In the genomic region with DNA sequence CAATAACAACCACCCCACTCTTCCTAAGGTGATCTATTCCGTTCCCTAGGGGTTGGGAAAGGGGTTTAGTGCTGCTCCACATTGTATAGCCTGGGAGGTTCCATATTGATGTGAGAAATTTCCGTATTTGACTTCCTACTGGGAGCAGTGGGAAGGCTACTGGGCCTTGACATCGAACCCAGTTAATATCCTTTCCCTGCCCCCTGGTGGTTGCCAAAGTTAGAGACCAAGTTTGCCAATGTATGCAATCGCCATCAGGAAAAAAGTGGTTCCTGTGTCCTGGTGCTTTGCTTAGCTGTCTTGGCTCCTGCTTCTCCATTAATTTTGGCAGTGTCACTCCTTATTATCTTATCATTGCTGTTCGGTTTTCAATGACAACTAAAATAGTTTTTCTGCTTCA, we compare ENCODE assay signal across 8 cellular contexts.
DNase-seq lines count a peak whose midpoint lies in the region; ATAC-seq, FAIRE-seq and TF ChIP-seq lines count a peak whose summit lies in the region.

No MANE protein-coding gene starts in this region.

- no peak overlapping the region for H3K27ac ChIP-seq in kidney (ENCODE audit: low read depth in 2 of 2, low read length in 2 of 2)

- H3K4me3 Mint-ChIP-seq in activated T-helper 2 cell treated with anti-CD3 and anti-CD28 coated beads, Interferon-gamma antibody, Interleukin-2, Interleukin-4, amounts not matched to agents 10 μg/mL and 5 μg/mL and 100 μg/mL, durations not matched to agents 14 hours and 24 hours and 36 hours (ENCODE audit: low read depth) = no peak overlapping the region

- H3K36me3 ChIP-seq in kidney (ENCODE audit: control insufficient read depth in 1 of 2, insufficient read depth in 2 of 2, low read length in 2 of 2) = no peaks in the 10 kb centered on the region

- H3K36me3 Mint-ChIP-seq in activated T-helper 2 cell treated with anti-CD3 and anti-CD28 coated beads, Interferon-gamma antibody, Interleukin-2, Interleukin-4, amounts not matched to agents 10 μg/mL and 5 μg/mL and 100 μg/mL, durations not matched to agents 14 hours and 24 hours and 36 hours (ENCODE audit: low read depth) = no peaks in the 10 kb centered on the region

- peaks cover 23% of the 10 kb centered on the region for H3K9me3 Mint-ChIP-seq in activated T-helper 2 cell treated with anti-CD3 and anti-CD28 coated beads, Interferon-gamma antibody, Interleukin-2, Interleukin-4, amounts not matched to agents 10 μg/mL and 5 μg/mL and 100 μg/mL, durations not matched to agents 14 hours and 24 hours and 36 hours

- H3K4me1 ChIP-seq in kidney (ENCODE audit: control insufficient read depth in 1 of 2, insufficient read depth in 1 of 2, low read depth in 1 of 2, low read length in 2 of 2) = no peaks in the 10 kb centered on the region

- H3K4me1 Mint-ChIP-seq in activated T-helper 2 cell treated with anti-CD3 and anti-CD28 coated beads, Interferon-gamma antibody, Interleukin-2, Interleukin-4, amounts not matched to agents 10 μg/mL and 5 μg/mL and 100 μg/mL, durations not matched to agents 14 hours and 24 hours and 36 hours (ENCODE audit: low read depth) = no peaks in the 10 kb centered on the region

- TF ChIP-seq CTCF in D721Med (IDR thresholded peaks at IDR 0.05; ENCODE audit: insufficient read depth, missing control alignments) (peak; percentile 76), kidney (IDR thresholded peaks at IDR 0.05; ENCODE audit: borderline replicate concordance, extremely low read depth, insufficient read depth) (peak; percentile 23)

- no peaks in the 10 kb centered on the region for H3K9me3 ChIP-seq in kidney (ENCODE audit: control insufficient read depth in 1 of 2, low read length in 2 of 2)

- no peak overlapping the region for H3K27ac Mint-ChIP-seq in activated T-helper 2 cell treated with anti-CD3 and anti-CD28 coated beads, Interferon-gamma antibody, Interleukin-2, Interleukin-4, amounts not matched to agents 10 μg/mL and 5 μg/mL and 100 μg/mL, durations not matched to agents 14 hours and 24 hours and 36 hours

- intact Hi-C loops in kidney (cut with DNase I) = no loop called here
- intact Hi-C loops in activated T-helper 2 cell treated with anti-CD3 and anti-CD28 coated beads, Interferon-gamma antibody, Interleukin-2, Interleukin-4, amounts not matched to agents 10 μg/mL and 5 μg/mL and 100 μg/mL, durations not matched to agents 14 hours and 24 hours and 36 hours (cut with micrococcal nuclease) = no loop called here

- no peak for ATAC-seq in HG02588 (IDR thresholded peaks at IDR 0.05; ENCODE audit: unreplicated experiment)
- ATAC-seq in GM19324 (IDR thresholded peaks at IDR 0.05; ENCODE audit: low FRiP score, unreplicated experiment) = no peak

- no peak for DNase-seq in D721Med (ENCODE audit: insufficient read length, low spot score)
- DNase-seq in HT1080 (ENCODE audit: low read depth) = peak; percentile 50
- DNase-seq in SKM-1 treated with dmso at 0.1 percent for 144 hours (lab: John Stamatoyannopoulos, UW; ENCODE audit: unreplicated experiment) = peak; percentile 17
- DNase-seq in kidney = no peak
- DNase-seq in activated T-helper 2 cell treated with anti-CD3 and anti-CD28 coated beads, Interferon-gamma antibody, Interleukin-2, Interleukin-4, amounts not matched to agents 10 μg/mL and 5 μg/mL and 100 μg/mL, durations not matched to agents 14 hours and 24 hours and 36 hours (ENCODE audit: low spot score) = no peak
- DNase-seq in midbrain (lab: John Stamatoyannopoulos, UW) = no peak

- no peak for FAIRE-seq in D721Med (lab: Jason Lieb, UNC)
- no peak for FAIRE-seq in kidney (lab: Jason Lieb, UNC)

- H3K9ac ChIP-seq in kidney (ENCODE audit: low read length in 2 of 2) = no peak overlapping the region

- no peaks in the 10 kb centered on the region for H3K27me3 Mint-ChIP-seq in activated T-helper 2 cell treated with anti-CD3 and anti-CD28 coated beads, Interferon-gamma antibody, Interleukin-2, Interleukin-4, amounts not matched to agents 10 μg/mL and 5 μg/mL and 100 μg/mL, durations not matched to agents 14 hours and 24 hours and 36 hours (ENCODE audit: low read depth)

- H3K4me3 ChIP-seq in kidney (ENCODE audit: low read length in 2 of 2) = no peak overlapping the region

Comparison
In these comparisons a context has a peak if more than half of its experiments do, and no peak if none do; other contexts are left out.
1. DNase-seq: peak in HT1080 (single experiment) and SKM-1 treated with dmso at 0.1 percent for 144 hours (single experiment); none in D721Med (single experiment), kidney (single experiment), activated T-helper 2 cell treated with anti-CD3 and anti-CD28 coated beads, Interferon-gamma antibody, Interleukin-2, Interleukin-4, amounts not matched to agents 10 μg/mL and 5 μg/mL and 100 μg/mL, durations not matched to agents 14 hours and 24 hours and 36 hours (single experiment) and midbrain (single experiment).